ENCODE assay signal across 13 cellular contexts in the genomic region with DNA sequence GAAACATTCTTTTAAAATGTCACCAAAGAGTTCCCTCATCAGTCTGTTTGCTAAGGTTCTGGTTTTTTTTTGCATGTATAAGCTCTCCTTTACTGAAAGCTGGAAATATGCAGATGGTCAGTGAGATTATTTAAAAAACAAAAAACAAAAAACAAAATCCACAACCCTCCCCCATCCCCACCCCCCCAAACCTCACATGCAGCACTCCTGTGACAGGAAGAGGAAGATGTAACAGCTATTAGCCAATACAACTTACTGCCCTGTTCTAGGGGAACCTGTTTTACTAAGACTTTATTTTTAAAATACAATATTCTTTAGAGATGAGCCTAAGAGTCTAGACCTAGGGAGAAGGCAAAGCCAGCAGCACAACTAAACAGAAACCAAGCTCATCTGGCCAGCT. TPM values are rescaled to one million over a fixed set of nuclear protein-coding genes. Genes with fewer than 3 reads are reported as not detected.
DNase-seq lines count a peak whose midpoint lies in the region; ATAC-seq and TF ChIP-seq lines count a peak whose summit lies in the region.
"Had no signal": no experiment of that assay in that cellular context is flagged by ENCODE, and none has a peak within 500 bp of the region (broad histone marks: within the 10 kb centered on the region; RNA-seq: fewer than 3 reads in every experiment).

No MANE protein-coding gene starts in this region.

- peaks cover 76% of the 10 kb centered on the region for H3K36me3 ChIP-seq in left ventricle myocardium inferior
- peaks cover 66% of the 10 kb centered on the region for H3K36me3 ChIP-seq in upper lobe of right lung

- H3K27me3 Mint-ChIP-seq in activated CD8-positive, alpha-beta T cell treated with anti-CD3 and anti-CD28 coated beads for 36 hours: no peaks in the 10 kb centered on the region

- CTCF ChIA-PET in activated CD8-positive, alpha-beta T cell treated with anti-CD3 and anti-CD28 coated beads for 36 hours (lab: Charles Lee): interaction anchor here (0.8 to 8.4 kb wide), 5 partner anchors 14 to 222 kb away, joined by 3 to 55 read pairs (median 3); no protein-coding TSS in a partner anchor

- peaks cover 39% of the 10 kb centered on the region for H3K4me1 Mint-ChIP-seq in activated CD8-positive, alpha-beta T cell treated with anti-CD3 and anti-CD28 coated beads for 36 hours (ENCODE audit: low read depth)

- H3K27ac Mint-ChIP-seq in activated CD8-positive, alpha-beta T cell treated with anti-CD3 and anti-CD28 coated beads for 36 hours: peak overlapping the region; percentile 31

- H3K27ac ChIP-seq in left ventricle myocardium inferior (replicated peaks): peak overlapping the region; percentile 77
- peak overlapping the region; percentile 30 for H3K27ac ChIP-seq in layer of hippocampus (ENCODE audit: low read depth, low read length)
- peak overlapping the region; percentile 58 for H3K27ac ChIP-seq in upper lobe of right lung

- DNase-seq in left ventricle myocardium inferior (no peak), left cardiac atrium (no peak), upper lobe of right lung (no peak), NAMALWA (ENCODE audit: low spot score) (no peak)
- DNase-seq in activated CD8-positive, alpha-beta T cell treated with anti-CD3 and anti-CD28 coated beads for 36 hours: no peak
- no peak for DNase-seq in stimulated activated CD4-positive, alpha-beta T cell treated with anti-CD3 and anti-CD28 coated beads, Interleukin-4, amount 100 ng/mL, for 24 hours
- DNase-seq: activated T-cell treated with anti-CD3 and anti-CD28 coated beads, Interleukin-2, amount 50 U/mL, for 4 hours; EL; NCI-H2029 treated with DMSO at 0.1 percent for 48 hours; NCI-H446 treated with DMSO at 0.1 percent for 48 hours had no signal

- ATAC-seq in left cardiac atrium (no peak), upper lobe of right lung (no peak)
- no peak for ATAC-seq in activated CD8-positive, alpha-beta T cell treated with anti-CD3 and anti-CD28 coated beads for 36 hours
- ATAC-seq: K562 had no signal

- H3K27me3 ChIP-seq in left ventricle myocardium inferior (ENCODE audit: low read depth) (no peaks in the 10 kb centered on the region), layer of hippocampus (ENCODE audit: control insufficient read depth, insufficient read depth, low read length) (no peaks in the 10 kb centered on the region), upper lobe of right lung (no peaks in the 10 kb centered on the region)

- intact Hi-C loops in left ventricle myocardium inferior (cut with micrococcal nuclease) (no loop called here), left cardiac atrium (cut with DNase I) (loop anchor here in 1 of 2 donors (5.0 kb wide), 1 partner anchor 46 kb away; no protein-coding TSS in a partner anchor), upper lobe of right lung (cut with DNase I) (no loop called here)
- intact Hi-C loops in activated CD8-positive, alpha-beta T cell treated with anti-CD3 and anti-CD28 coated beads for 36 hours (cut with micrococcal nuclease): no loop called here

- no peak overlapping the region for H3K4me3 Mint-ChIP-seq in activated CD8-positive, alpha-beta T cell treated with anti-CD3 and anti-CD28 coated beads for 36 hours

- H3K4me1 ChIP-seq in left ventricle myocardium inferior (peaks cover 36% of the 10 kb centered on the region), upper lobe of right lung (peaks cover 20% of the 10 kb centered on the region)

- H3K9me3 ChIP-seq in left ventricle myocardium inferior (replicated peaks) (no peaks in the 10 kb centered on the region), upper lobe of right lung (no peaks in the 10 kb centered on the region)
- H3K9me3 ChIP-seq: thoracic aorta had no signal

- peaks cover 51% of the 10 kb centered on the region for H3K36me3 Mint-ChIP-seq in activated CD8-positive, alpha-beta T cell treated with anti-CD3 and anti-CD28 coated beads for 36 hours (ENCODE audit: low read depth)

- H3K4me3 ChIP-seq in left ventricle myocardium inferior (no peak overlapping the region), upper lobe of right lung (no peak overlapping the region)
- H3K4me3 ChIP-seq: K562, thoracic aorta had no signal

- H3K9me3 Mint-ChIP-seq in activated CD8-positive, alpha-beta T cell treated with anti-CD3 and anti-CD28 coated beads for 36 hours: no peaks in the 10 kb centered on the region
- H3K9me3 Mint-ChIP-seq: activated T-cell treated with anti-CD3 and anti-CD28 coated beads, Interleukin-2, amount 50 U/mL, for 4 hours had no signal

- TF ChIP-seq CTCF in left ventricle myocardium inferior (IDR thresholded peaks at IDR 0.05; ENCODE audit: borderline replicate concordance): no peak
- no peak for TF ChIP-seq CTCF in activated CD8-positive, alpha-beta T cell treated with anti-CD3 and anti-CD28 coated beads for 36 hours (IDR thresholded peaks at IDR 0.05)
- no peak for TF ChIP-seq CTCF in upper lobe of right lung (IDR thresholded peaks at IDR 0.05)

- POLR2A ChIA-PET in activated CD8-positive, alpha-beta T cell treated with anti-CD3 and anti-CD28 coated beads for 36 hours (lab: Charles Lee): interaction anchor here (0.7 to 2.6 kb wide), 3 partner anchors 26 to 39 kb away, joined by 3 to 11 read pairs (median 4); a partner anchor contains a TSS

RNA-seq across cellular contexts. Expression of a gene that starts 39.5 kb away (rescaled TPM):
- total RNA-seq in left ventricle myocardium inferior: 150 TPM
- total RNA-seq in left cardiac atrium: 100 to 1,000 TPM; 106 to 118 TPM
- total RNA-seq in activated CD8-positive, alpha-beta T cell treated with anti-CD3 and anti-CD28 coated beads for 36 hours: 100 to 1,000 TPM; 239 to 246 TPM
- total RNA-seq in upper lobe of right lung: 114 TPM
